ENCODE assay signal across 8 cellular contexts in genomic region chr1:31297273-31298247, GRCh38. TPM values are rescaled to one million over a fixed set of nuclear protein-coding genes. Genes with fewer than 3 reads are reported as not detected.
DNase-seq lines count a peak whose midpoint lies in the region; ATAC-seq and TF ChIP-seq lines count a peak whose summit lies in the region.

No MANE protein-coding gene starts in this region.

- in situ Hi-C loops in GM13976 (cut with MboI; ENCODE audit: low sequenced_read_pairs, unreplicated experiment), result no loop called here

- no peak overlapping the region for H3K27ac Mint-ChIP-seq in HFFc6

- 4% methylated on average over 13 of the region's 23 CpGs for WGBS in suprapubic skin

- peaks cover 4% of the 10 kb centered on the region for H3K4me1 Mint-ChIP-seq in HFFc6 (ENCODE audit: low read depth)

- no peak for TF ChIP-seq POLR2A in suprapubic skin (IDR thresholded peaks at IDR 0.05)

- H3K36me3 Mint-ChIP-seq in HFFc6 (ENCODE audit: low read depth), result peaks cover 6% of the 10 kb centered on the region

- H3K36me3 ChIP-seq in suprapubic skin, result peaks cover 16% of the 10 kb centered on the region

- peak overlapping the region; percentile 97 for H3K27ac ChIP-seq in suprapubic skin

- H3K9me3 ChIP-seq in iPS-18c (ENCODE audit: control insufficient read depth, insufficient read depth, low read length), result peaks cover 2% of the 10 kb centered on the region
- H3K9me3 ChIP-seq in suprapubic skin, result no peaks in the 10 kb centered on the region

- no peaks in the 10 kb centered on the region for H3K27me3 ChIP-seq in suprapubic skin

- no peaks in the 10 kb centered on the region for H3K9me3 Mint-ChIP-seq in HFFc6

- no peak overlapping the region for H3K4me3 Mint-ChIP-seq in HFFc6

- TF ChIP-seq CTCF in HFFc6 (IDR thresholded peaks at IDR 0.05) (no peak), WI38 (IDR thresholded peaks at IDR 0.05; ENCODE audit: low read depth, low read length) (no peak), suprapubic skin (IDR thresholded peaks at IDR 0.05) (no peak), GM13976 (IDR thresholded peaks at IDR 0.05; ENCODE audit: borderline replicate concordance, control extremely low read depth, extremely low read depth, insufficient read depth, missing control alignments) (no peak)

- H3K4me1 ChIP-seq in suprapubic skin, result peaks cover 39% of the 10 kb centered on the region

- TF ChIP-seq EP300 in suprapubic skin (IDR thresholded peaks at IDR 0.05), result no peak

- DNase-seq in COLO668 (lab: John Stamatoyannopoulos, UW; ENCODE audit: unreplicated experiment), result peak; percentile 33
- DNase-seq in HFFc6, result peak; percentile 50
- no peak for DNase-seq in suprapubic skin (ENCODE audit: low spot score in 2 of 2)
- no peak for DNase-seq in GM13976 (ENCODE audit: low spot score)

- ATAC-seq in GM21381 (IDR thresholded peaks at IDR 0.05; ENCODE audit: unreplicated experiment) (no peak), GM18867 (IDR thresholded peaks at IDR 0.05; ENCODE audit: unreplicated experiment) (no peak)

- H3K4me3 ChIP-seq in WI38 (ENCODE audit: low read depth, low read length), result peak overlapping the region; percentile 97
- peak overlapping the region; percentile 100 for H3K4me3 ChIP-seq in iPS-18c (ENCODE audit: insufficient read depth, low read depth, low read length)
- H3K4me3 ChIP-seq in suprapubic skin, result peak overlapping the region; percentile 97

- H3K27me3 Mint-ChIP-seq in HFFc6 (ENCODE audit: insufficient read depth), result peaks cover 3% of the 10 kb centered on the region; the same call in 1 of the 2 replicates

RNA-seq across cellular contexts. Expression of gene ZCCHC17, which starts 0.7 kb away (rescaled TPM):
- total RNA-seq in HFFc6 (2021; fragmentation: NEBNext Ultra II Directional; extraction: Animal tissue kit (Norgen Biotek cat#: 25700)), result 10 to 100 TPM; 37.4 to 42.3 (median 38.6) TPM
- total RNA-seq in suprapubic skin, result 10 to 100 TPM; 17.9 to 26.3 (median 23.1) TPM

RNA-seq across cellular contexts. Expression of gene SNRNP40, which starts 1.0 kb away (rescaled TPM):
- total RNA-seq in HFFc6 (2021; fragmentation: NEBNext Ultra II Directional; extraction: Animal tissue kit (Norgen Biotek cat#: 25700)), result 10 to 100 TPM; 37.8 to 50.7 (median 46.1) TPM
- 10 to 100 TPM; 39.3 to 70.3 (median 56.0) TPM for total RNA-seq in suprapubic skin

RNA-seq across cellular contexts. Expression of gene NKAIN1, which starts 57.9 kb away (rescaled TPM):
- total RNA-seq in HFFc6 (2021; fragmentation: NEBNext Ultra II Directional; extraction: Animal tissue kit (Norgen Biotek cat#: 25700)), result not detected
- total RNA-seq in suprapubic skin, result 1 to 10 TPM in 3 of 4 donors, under 1 TPM in 1; 0.64 to 2.5 (median 1.5) TPM

Comparison
In these comparisons a context has a peak if more than half of its experiments do, and no peak if none do; other contexts are left out.
1. DNase-seq: peak in COLO668 (single experiment) and HFFc6 (single experiment); none in suprapubic skin (0 of 2) and GM13976 (single experiment).
2. Peak in every context shown above with its lines, with median percentiles within 50 percentile points of each other: H3K4me3 ChIP-seq.